Comparison of ENCODE assay signal across 20 cellular contexts in the genomic region with DNA sequence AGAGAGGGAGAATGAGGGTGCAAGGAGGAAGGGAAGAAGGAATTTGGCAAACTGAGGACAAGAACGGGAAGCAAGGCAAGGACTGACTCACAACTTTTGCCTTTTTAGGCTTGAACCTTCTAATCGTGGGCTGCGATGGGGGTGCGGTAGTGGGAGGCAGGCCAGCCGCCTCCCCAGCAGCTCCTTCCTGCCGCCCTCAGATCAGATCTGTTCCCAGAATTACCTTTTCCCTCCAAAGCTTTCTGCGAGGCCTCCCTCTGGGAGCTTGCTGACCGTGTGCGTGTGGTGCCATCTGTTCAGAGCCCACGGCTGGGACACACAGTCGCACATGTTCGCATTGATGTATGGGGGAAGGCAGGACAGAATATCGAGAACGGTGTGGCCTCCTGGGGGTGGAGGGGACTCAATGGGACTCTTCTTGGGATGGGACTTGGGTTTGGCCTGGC.
DNase-seq lines count a peak whose midpoint lies in the region; ATAC-seq and TF ChIP-seq lines count a peak whose summit lies in the region.
"Had no signal": no experiment of that assay in that cellular context is flagged by ENCODE, and none has a peak within 500 bp of the region (broad histone marks: within the 10 kb centered on the region; RNA-seq: fewer than 3 reads in every experiment).

No MANE protein-coding gene starts in this region.

- no peaks in the 10 kb centered on the region for H3K27me3 ChIP-seq in BLaER1
- no peaks in the 10 kb centered on the region for H3K27me3 ChIP-seq in Loucy (ENCODE audit: insufficient read depth, low read length, poor library complexity, severe bottlenecking)
- H3K27me3 ChIP-seq in ascending aorta: no peaks in the 10 kb centered on the region
- H3K27me3 ChIP-seq: heart right ventricle, neutrophil, spleen had no signal

- intact Hi-C loops in ascending aorta (cut with DNase I): no loop called here

- H3K36me3 ChIP-seq in BLaER1: no peaks in the 10 kb centered on the region
- no peaks in the 10 kb centered on the region for H3K36me3 ChIP-seq in Loucy (ENCODE audit: insufficient read depth, low read length)
- H3K36me3 ChIP-seq in ascending aorta: peaks cover 7 to 11% of the 10 kb centered on the region in 2 donors
- H3K36me3 ChIP-seq: heart right ventricle, left ventricle myocardium inferior, neutrophil, spleen had no signal

- H3K4me2 ChIP-seq in BLaER1: peak overlapping the region; percentile 96
- H3K4me2 ChIP-seq in Loucy (ENCODE audit: low read depth, low read length, poor library complexity, severe bottlenecking): peak overlapping the region; percentile 36

- peak overlapping the region; percentile 51; the same call in 1 of the 2 replicates for H3K4me3 ChIP-seq in BLaER1
- peak overlapping the region; percentile 4 for H3K4me3 ChIP-seq in Loucy (ENCODE audit: low read length, poor library complexity, severe bottlenecking)
- H3K4me3 ChIP-seq in coronary artery: no peak overlapping the region
- H3K4me3 ChIP-seq in ascending aorta: no peak overlapping the region
- H3K4me3 ChIP-seq: GM23248, heart right ventricle, left ventricle myocardium inferior, spleen had no signal

- H3K27ac ChIP-seq in BLaER1 (peak overlapping the region; percentile 83), coronary artery (no peak overlapping the region), ascending aorta (no peak overlapping the region)
- H3K27ac ChIP-seq: GM23248, heart right ventricle, left ventricle myocardium inferior, neutrophil, spleen had no signal

- H3K4me1 ChIP-seq in BLaER1: peaks cover 66% of the 10 kb centered on the region
- peaks cover 23% of the 10 kb centered on the region for H3K4me1 ChIP-seq in Loucy (ENCODE audit: insufficient read depth, low read length, poor library complexity, severe bottlenecking)
- H3K4me1 ChIP-seq in ascending aorta: peaks cover 11 to 28% of the 10 kb centered on the region in 2 donors

- no peaks in the 10 kb centered on the region for H3F3A ChIP-seq in Loucy (ENCODE audit: low read depth)

- H3K9me2 ChIP-seq in Loucy (replicated peaks; ENCODE audit: low read depth, low read length): no peaks in the 10 kb centered on the region

- no peaks in the 10 kb centered on the region for H3K79me2 ChIP-seq in Loucy (ENCODE audit: insufficient read depth, low read length)

- TF ChIP-seq CTCF in Loucy (conservative IDR thresholded peaks at IDR 0.05; ENCODE audit: low read length) (no peak), coronary artery (IDR thresholded peaks at IDR 0.05) (no peak), ascending aorta (IDR thresholded peaks at IDR 0.05) (no peak)

- H3K9me3 ChIP-seq in BLaER1 (peaks cover 5% of the 10 kb centered on the region; the same call in 1 of the 2 replicates), Loucy (ENCODE audit: insufficient read depth, low read depth, low read length) (no peaks in the 10 kb centered on the region), ascending aorta (no peaks in the 10 kb centered on the region)
- H3K9me3 ChIP-seq: heart right ventricle, left ventricle myocardium inferior, neutrophil, spleen had no signal

- H3K9ac ChIP-seq in BLaER1 (peak overlapping the region; percentile 61; the same call in 1 of the 2 replicates), Loucy (ENCODE audit: low read depth, low read length, poor library complexity, severe bottlenecking) (no peak overlapping the region)
- H3K9ac ChIP-seq: GM23248 had no signal

- ATAC-seq in GM21390 (IDR thresholded peaks at IDR 0.05; ENCODE audit: unreplicated experiment): no peak
- ATAC-seq: heart right ventricle had no signal

- H4K20me1 ChIP-seq in BLaER1 (no peaks in the 10 kb centered on the region), Loucy (ENCODE audit: insufficient read depth, low read length, poor library complexity, severe bottlenecking) (no peaks in the 10 kb centered on the region)

- no peak overlapping the region for H2AFZ ChIP-seq in Loucy (ENCODE audit: low read length)
- H2AFZ ChIP-seq: GM23248 had no signal

- DNase-seq in AG08396 (ENCODE audit: low spot score) (peak; percentile 1), inferior parietal cortex (ENCODE audit: extremely low spot score) (peak; percentile 27), coronary artery (ENCODE audit: low spot score) (no peak), ascending aorta (ENCODE audit: low spot score in 2 of 2) (no peak), cerebellar nuclear complex (lab: John Stamatoyannopoulos, UW) (no peak)
- DNase-seq: activated CD4-positive, alpha-beta T cell treated with anti-CD3 and anti-CD28 coated beads, Interleukin-2, amount 50 U/mL, for 48 hours; activated T-cell treated with anti-CD3 and anti-CD28 coated beads, Interleukin-2, amount 50 U/mL, for 72 hours; dermis blood vessel endothelial cell; GM23248; heart right ventricle; left ventricle myocardium inferior; NCI-H1694; NCI-H774; spleen; stimulated activated CD4-positive, alpha-beta T cell treated with anti-CD3 and anti-CD28 coated beads, Interleukin-4, amount 100 ng/mL, for 24 hours; SW 1271 had no signal

Comparison
In these comparisons a context has a peak if more than half of its experiments do, and no peak if none do; other contexts are left out.
1. DNase-seq: peak in AG08396 (single experiment) and inferior parietal cortex (single experiment); none in coronary artery (single experiment), ascending aorta (0 of 2) and cerebellar nuclear complex (0 of 2).
2. H3K4me3 ChIP-seq: peak in BLaER1 (single experiment) and Loucy (single experiment); none in coronary artery (single experiment) and ascending aorta (0 of 2).